In the genomic region with DNA sequence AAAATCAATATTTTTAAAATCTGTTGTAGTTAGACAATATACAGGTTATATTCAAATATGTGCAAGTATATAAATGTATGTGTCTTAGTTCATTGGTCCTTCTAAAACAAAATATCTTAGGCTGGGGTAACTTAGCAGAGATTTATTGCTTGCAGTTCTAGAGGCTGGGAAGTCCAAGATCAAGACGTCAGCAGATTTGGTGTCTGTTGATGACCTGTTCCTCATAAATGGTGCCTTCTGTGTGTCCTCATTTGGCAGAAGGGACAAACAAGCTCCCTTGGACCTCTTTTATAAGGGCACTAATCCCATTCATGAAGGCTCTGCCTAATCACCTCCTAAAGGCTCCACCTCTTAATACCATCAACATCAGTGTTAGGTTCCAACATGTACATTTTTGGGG, we compare ENCODE assay signal across 11 cellular contexts.
"Had no signal": no experiment of that assay in that cellular context is flagged by ENCODE, and none has a peak within 500 bp of the region (broad histone marks: within the 10 kb centered on the region; RNA-seq: fewer than 3 reads in every experiment).

No MANE protein-coding gene starts in this region.

- H3K36me3 ChIP-seq: HAP-1 had no signal

- H3K9ac ChIP-seq: GM23248 had no signal

- H3K4me3 ChIP-seq: GM23248, GM23338, HAP-1 had no signal

- H2AFZ ChIP-seq: GM23248, GM23338 had no signal

- H3K4me2 ChIP-seq: GM23338 had no signal

- FAIRE-seq: H1, H54 had no signal

- ATAC-seq: GM23338, HCT116 had no signal

- DNase-seq: GM23248, GOT3, H7, H9, HCEC 1CT, HFFc6 had no signal

- H3K27ac ChIP-seq: GM23248 had no signal

- H3K9me3 ChIP-seq: HAP-1 had no signal
